1 cellular context compared by ENCODE assay signal in the genomic region with DNA sequence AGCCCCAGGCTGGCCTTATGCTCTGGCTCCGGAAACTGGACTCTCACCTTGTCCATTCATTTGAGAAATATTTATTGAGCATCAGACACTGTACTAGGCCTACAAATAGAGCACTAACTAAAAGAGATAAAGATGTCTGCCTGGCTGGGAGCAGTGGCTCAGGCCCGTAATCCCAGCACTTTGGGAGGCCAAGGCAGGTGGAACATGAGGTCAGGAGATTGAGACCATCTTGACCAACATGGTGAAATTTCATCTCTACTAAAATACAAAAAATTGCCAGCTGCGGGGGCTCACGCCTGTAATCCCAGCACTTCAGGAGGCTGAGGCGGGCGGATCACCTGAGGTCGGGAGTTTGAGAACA.
TF ChIP-seq lines count a peak whose summit lies in the region.

No MANE protein-coding gene starts in this region.

TF ChIP-seq in A549, 52 proteins besides CTCF, POLR2A, EP300 and RAD21 (continued from another document):
- no peak for TF ChIP-seq BCL3 (IDR thresholded peaks at IDR 0.05)
- no peak for TF ChIP-seq CHD2 (IDR thresholded peaks at IDR 0.05; ENCODE audit: low read length, partially characterized antibody)
- TF ChIP-seq KDM5A (IDR thresholded peaks at IDR 0.05): no peak
- TF ChIP-seq RFX5 (IDR thresholded peaks at IDR 0.05): no peak
- TF ChIP-seq CHD4 (IDR thresholded peaks at IDR 0.05; ENCODE audit: borderline replicate concordance): no peak
- TF ChIP-seq ZNF302 (CRISPR knock-in tag; IDR thresholded peaks at IDR 0.05): no peak
